Comparison of ENCODE assay signal across 9 cellular contexts in the genomic region with DNA sequence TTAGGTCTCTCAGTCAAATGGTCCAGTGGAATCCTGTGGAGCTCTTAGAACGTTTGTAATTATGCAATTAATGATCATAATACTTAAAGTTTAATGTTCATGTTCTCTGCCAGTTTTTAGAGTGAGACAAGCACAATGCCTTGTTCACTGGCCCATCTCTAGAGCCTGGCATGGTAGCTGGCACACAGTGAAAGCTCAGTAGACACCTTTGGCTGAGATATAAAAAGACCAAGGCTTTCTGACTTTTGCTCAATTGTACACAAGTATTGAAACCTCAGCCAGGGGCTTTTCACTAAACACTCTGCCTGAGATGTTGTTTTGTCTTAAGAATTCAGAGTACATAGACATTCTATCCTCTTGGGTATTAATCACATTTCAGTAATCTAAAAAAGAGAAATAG.
DNase-seq lines count a peak whose midpoint lies in the region; ATAC-seq and TF ChIP-seq lines count a peak whose summit lies in the region.
"Had no signal": no experiment of that assay in that cellular context is flagged by ENCODE, and none has a peak within 500 bp of the region (broad histone marks: within the 10 kb centered on the region; RNA-seq: fewer than 3 reads in every experiment).

No MANE protein-coding gene starts in this region.

- H3K9me3 Mint-ChIP-seq in natural killer cell treated with Interleukin-12 subunit alpha and Interleukin-12 subunit beta and Interleukin-15 and Interleukin-18, amount 100 ng/mL, for 72 hours = no peaks in the 10 kb centered on the region

- no peak overlapping the region for H3K4me3 ChIP-seq in SU-DHL-6 (ENCODE audit: insufficient read depth, low read length, poor library complexity, severe bottlenecking)

- no peak overlapping the region for H3K9ac ChIP-seq in SU-DHL-6 (ENCODE audit: low read length)

- peak overlapping the region; percentile 66 for H2AFZ ChIP-seq in SU-DHL-6 (ENCODE audit: low read depth, low read length, severe bottlenecking)

- ATAC-seq in GM18858 (IDR thresholded peaks at IDR 0.05; ENCODE audit: unreplicated experiment) (peak; percentile 32), HG02588 (IDR thresholded peaks at IDR 0.05; ENCODE audit: unreplicated experiment) (peak; percentile 55), omental fat pad (ENCODE audit: low FRiP score) (no peak)
- peak in 1 of 2 donors; percentile 44 for ATAC-seq in natural killer cell treated with Interleukin-12 subunit alpha and Interleukin-12 subunit beta and Interleukin-15 and Interleukin-18, amount 100 ng/mL, for 72 hours

- no peaks in the 10 kb centered on the region for H3K36me3 Mint-ChIP-seq in natural killer cell treated with Interleukin-12 subunit alpha and Interleukin-12 subunit beta and Interleukin-15 and Interleukin-18, amount 100 ng/mL, for 72 hours

- no peak overlapping the region for H3K27ac ChIP-seq in SU-DHL-6 (ENCODE audit: low read depth, low read length)

- TF ChIP-seq CTCF in SU-DHL-6 (IDR thresholded peaks at IDR 0.05; ENCODE audit: insufficient read depth, low read length, poor library complexity, severe bottlenecking) (no peak), omental fat pad (IDR thresholded peaks at IDR 0.05) (no peak)

- H3K4me1 Mint-ChIP-seq in natural killer cell treated with Interleukin-12 subunit alpha and Interleukin-12 subunit beta and Interleukin-15 and Interleukin-18, amount 100 ng/mL, for 72 hours (ENCODE audit: low read depth in 2 of 2) = peaks cover 42 to 43% of the 10 kb centered on the region in 2 donors

- H3K27me3 ChIP-seq in SU-DHL-6 (ENCODE audit: low read length) = no peaks in the 10 kb centered on the region

- no peaks in the 10 kb centered on the region for H3K27me3 Mint-ChIP-seq in natural killer cell treated with Interleukin-12 subunit alpha and Interleukin-12 subunit beta and Interleukin-15 and Interleukin-18, amount 100 ng/mL, for 72 hours

- H3K27ac Mint-ChIP-seq in natural killer cell treated with Interleukin-12 subunit alpha and Interleukin-12 subunit beta and Interleukin-15 and Interleukin-18, amount 100 ng/mL, for 72 hours = peak overlapping the region; percentile 49 to 81

- no peaks in the 10 kb centered on the region for H3F3A ChIP-seq in SU-DHL-6 (ENCODE audit: insufficient read depth)

- H3K4me2 ChIP-seq in SU-DHL-6 (ENCODE audit: low read depth, low read length, poor library complexity, severe bottlenecking) = peak overlapping the region; percentile 39

- H3K79me2 ChIP-seq in SU-DHL-6 (ENCODE audit: insufficient read depth, low read length) = no peaks in the 10 kb centered on the region

- peak overlapping the region; percentile 61 for H3K4me3 Mint-ChIP-seq in natural killer cell treated with Interleukin-12 subunit alpha and Interleukin-12 subunit beta and Interleukin-15 and Interleukin-18, amount 100 ng/mL, for 72 hours

- no peak for DNase-seq in natural killer cell treated with Interleukin-12 subunit alpha and Interleukin-12 subunit beta and Interleukin-15 and Interleukin-18, amount 100 ng/mL, for 72 hours (ENCODE audit: low spot score)
- DNase-seq in A172 (ENCODE audit: low spot score) (no peak), omental fat pad (ENCODE audit: low spot score) (no peak), DMS79 treated with DMSO at 0.1 percent for 48 hours (lab: John Stamatoyannopoulos, UW) (no peak)
- no peak for DNase-seq in effector CD8-positive, alpha-beta T cell (lab: John Stamatoyannopoulos, UW)
- DNase-seq: right cardiac atrium had no signal

- H4K20me1 ChIP-seq in SU-DHL-6 (ENCODE audit: low read depth, low read length) = no peaks in the 10 kb centered on the region

- H3K36me3 ChIP-seq in SU-DHL-6 (ENCODE audit: low read length) = no peaks in the 10 kb centered on the region

- H3K9me2 ChIP-seq in SU-DHL-6 (replicated peaks; ENCODE audit: insufficient read depth, low read length) = no peaks in the 10 kb centered on the region

- no peaks in the 10 kb centered on the region for H3K9me3 ChIP-seq in SU-DHL-6 (ENCODE audit: insufficient read depth, low read length)
